Comparison of ENCODE assay signal across 13 cellular contexts in the genomic region with DNA sequence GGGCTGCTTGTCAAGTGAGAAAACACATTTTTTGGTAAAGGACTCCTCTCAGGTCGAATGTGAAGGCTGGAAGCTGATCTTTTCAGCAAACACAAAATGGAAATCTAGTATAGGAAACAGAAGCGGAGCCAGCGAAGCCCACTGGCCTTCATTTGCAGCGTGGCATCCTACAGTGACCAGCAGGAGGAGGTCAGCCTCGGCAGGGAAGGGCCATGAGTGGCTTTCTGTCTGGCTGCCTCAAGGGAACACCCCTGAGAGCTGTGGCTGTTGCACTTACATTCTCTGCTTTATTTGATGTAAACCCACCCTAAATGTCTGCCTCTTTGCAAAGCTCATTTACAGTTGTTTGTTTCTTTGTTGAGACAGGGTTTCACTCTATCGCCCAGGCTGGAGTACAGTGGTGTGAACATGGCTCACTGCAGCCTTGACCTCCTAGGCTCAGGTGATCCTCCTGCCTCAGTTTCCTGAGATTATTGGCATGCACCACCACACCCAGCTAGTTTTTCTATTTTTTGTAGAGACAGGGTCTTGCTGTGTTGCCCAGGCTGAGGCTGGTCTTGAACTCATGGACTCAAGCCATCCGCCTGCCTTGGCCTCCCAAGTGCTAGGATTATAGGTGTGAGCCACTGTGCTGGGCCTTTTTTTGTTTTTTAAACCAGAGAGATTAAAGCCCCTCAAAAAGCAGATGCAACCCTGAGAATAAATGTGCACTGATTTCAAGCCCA.
"Had no signal": no experiment of that assay in that cellular context is flagged by ENCODE, and none has a peak within 500 bp of the region (broad histone marks: within the 10 kb centered on the region; RNA-seq: fewer than 3 reads in every experiment).

No MANE protein-coding gene starts in this region.

- H3K27ac Mint-ChIP-seq: activated CD4-positive, alpha-beta T cell treated with anti-CD3 and anti-CD28 coated beads, Interleukin-2, amount 10 ng/mL, durations not matched to agents 7 days and 5 days; activated naive CD8-positive, alpha-beta T cell treated with anti-CD3 and anti-CD28 coated beads, Interleukin-2, amount 10 ng/mL, durations not matched to agents 7 days and 5 days; stimulated activated memory B cell treated with anti-CD40 and anti-IgM and Interleukin-4, amounts not matched to agents 10 μg/mL and 1 μg/mL and 100 μg/mL, for 72 hours had no signal

- DNase-seq: activated CD4-positive, alpha-beta T cell treated with anti-CD3 and anti-CD28 coated beads, Interleukin-2, amount 10 ng/mL, durations not matched to agents 7 days and 5 days; activated CD4-positive, CD25-positive, alpha-beta regulatory T cell; activated CD8-positive, alpha-beta memory T cell treated with anti-CD3 and anti-CD28 coated beads, Interleukin-2, amount 50 U/mL, for 48 hours; activated naive CD8-positive, alpha-beta T cell treated with anti-CD3 and anti-CD28 coated beads, Interleukin-2, amount 10 ng/mL, durations not matched to agents 7 days and 5 days; dorsolateral prefrontal cortex; mesenchymal stem cell; ovary; stimulated activated CD4-positive, alpha-beta T cell treated with anti-CD3 and anti-CD28 coated beads, Interleukin-2, amount 100 ng/mL, for 48 hours; SW 1271 had no signal

- H3K27me3 Mint-ChIP-seq: activated CD4-positive, alpha-beta T cell treated with anti-CD3 and anti-CD28 coated beads, Interleukin-2, amount 10 ng/mL, durations not matched to agents 7 days and 5 days; stimulated activated memory B cell treated with anti-CD40 and anti-IgM and Interleukin-4, amounts not matched to agents 10 μg/mL and 1 μg/mL and 100 μg/mL, for 72 hours had no signal

- ATAC-seq: stimulated activated memory B cell treated with anti-CD40 and anti-IgM and Interleukin-4, amounts not matched to agents 10 μg/mL and 1 μg/mL and 100 μg/mL, for 72 hours had no signal

- H3K4me3 ChIP-seq: breast epithelium, ovary had no signal

- H3K4me1 Mint-ChIP-seq: activated CD4-positive, alpha-beta T cell treated with anti-CD3 and anti-CD28 coated beads, Interleukin-2, amount 10 ng/mL, durations not matched to agents 7 days and 5 days; activated naive CD8-positive, alpha-beta T cell treated with anti-CD3 and anti-CD28 coated beads, Interleukin-2, amount 10 ng/mL, durations not matched to agents 7 days and 5 days; stimulated activated memory B cell treated with anti-CD40 and anti-IgM and Interleukin-4, amounts not matched to agents 10 μg/mL and 1 μg/mL and 100 μg/mL, for 72 hours had no signal

- H3K27me3 ChIP-seq: breast epithelium, dorsolateral prefrontal cortex, ovary had no signal

- H3K9me3 ChIP-seq: ovary had no signal

- H3K27ac ChIP-seq: breast epithelium, ovary had no signal

- H3K36me3 ChIP-seq: breast epithelium, ovary had no signal

- H3K36me3 Mint-ChIP-seq: stimulated activated memory B cell treated with anti-CD40 and anti-IgM and Interleukin-4, amounts not matched to agents 10 μg/mL and 1 μg/mL and 100 μg/mL, for 72 hours had no signal

- H3K4me3 Mint-ChIP-seq: activated CD4-positive, alpha-beta T cell treated with anti-CD3 and anti-CD28 coated beads, Interleukin-2, amount 10 ng/mL, durations not matched to agents 7 days and 5 days; activated naive CD8-positive, alpha-beta T cell treated with anti-CD3 and anti-CD28 coated beads, Interleukin-2, amount 10 ng/mL, durations not matched to agents 7 days and 5 days; nephron; stimulated activated memory B cell treated with anti-CD40 and anti-IgM and Interleukin-4, amounts not matched to agents 10 μg/mL and 1 μg/mL and 100 μg/mL, for 72 hours had no signal

- FAIRE-seq: TTC549 had no signal

- H3K4me1 ChIP-seq: breast epithelium had no signal
